ENCODE assay signal across 18 cellular contexts in the genomic region with DNA sequence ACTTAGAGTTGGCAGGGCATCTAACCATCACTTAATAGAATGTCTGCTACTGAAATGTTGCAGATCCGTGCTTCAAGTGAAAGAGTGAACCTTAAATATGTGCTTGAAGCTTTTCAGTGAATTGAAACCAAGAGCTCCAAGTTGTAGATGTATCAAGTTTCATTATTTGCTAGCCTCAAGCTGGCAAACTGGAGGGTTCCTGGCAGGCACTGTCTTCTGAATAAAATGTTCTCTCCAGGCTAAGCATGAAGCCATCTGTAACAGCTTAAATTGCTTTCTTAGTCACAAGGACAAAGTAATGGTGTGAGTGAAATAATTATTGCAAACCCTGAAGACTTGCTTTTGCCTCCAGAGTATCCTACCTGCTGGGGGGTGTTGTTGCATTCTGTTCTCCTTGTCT.
DNase-seq lines count a peak whose midpoint lies in the region; ATAC-seq and TF ChIP-seq lines count a peak whose summit lies in the region.
"Had no signal": no experiment of that assay in that cellular context is flagged by ENCODE, and none has a peak within 500 bp of the region (broad histone marks: within the 10 kb centered on the region; RNA-seq: fewer than 3 reads in every experiment).

No MANE protein-coding gene starts in this region.

- no peak overlapping the region for H3K27ac ChIP-seq in suprapubic skin
- H3K27ac ChIP-seq: parathyroid adenoma, SJSA1, skin epidermis, tibial nerve had no signal

- no peak overlapping the region for H3K4me3 ChIP-seq in suprapubic skin
- H3K4me3 ChIP-seq: GM12878, SJSA1, skin epidermis, tibial nerve had no signal

- DNase-seq in Ammon's horn (ENCODE audit: low spot score) = peak; percentile 46
- peak; percentile 54 for DNase-seq in NCI-H1092 (lab: John Stamatoyannopoulos, UW)
- DNase-seq in astrocyte of the hippocampus (ENCODE audit: low read depth, low spot score) = peak; percentile 6
- DNase-seq in midbrain (lab: John Stamatoyannopoulos, UW) = peak; percentile 21
- DNase-seq in glomerular visceral epithelial cell (ENCODE audit: extremely low spot score) = no peak
- DNase-seq in suprapubic skin (ENCODE audit: low spot score in 2 of 2) = no peak
- no peak for DNase-seq in HEK293T (ENCODE audit: extremely low spot score)
- DNase-seq: activated naive CD8-positive, alpha-beta T cell treated with anti-CD3 and anti-CD28 coated beads, Interleukin-2, amount 50 U/mL, for 24 hours; GDM1; left colon; NCI-H2081 treated with DMSO at 0.1 percent for 48 hours; PC-3 had no signal

- no peak for TF ChIP-seq POLR2A in suprapubic skin (IDR thresholded peaks at IDR 0.05)

- POLR2A ChIA-PET in HEK293T (lab: Yijun Ruan, JAX) = no interaction called here

- H3K4me1 ChIP-seq in suprapubic skin = no peaks in the 10 kb centered on the region
- H3K4me1 ChIP-seq: parathyroid adenoma had no signal

- no peak for TF ChIP-seq CTCF in suprapubic skin (IDR thresholded peaks at IDR 0.05)

- no peaks in the 10 kb centered on the region for H3K36me3 ChIP-seq in suprapubic skin
- H3K36me3 ChIP-seq: SJSA1, tibial nerve had no signal

- WGBS in suprapubic skin = 56% methylated on average over 1 of the region's 1 CpG

- H3K9me3 ChIP-seq in suprapubic skin = no peaks in the 10 kb centered on the region
- H3K9me3 ChIP-seq: SJSA1, tibial nerve had no signal

- ATAC-seq in GM21717 (IDR thresholded peaks at IDR 0.05; ENCODE audit: unreplicated experiment) = no peak
- ATAC-seq: activated naive CD8-positive, alpha-beta T cell treated with anti-CD3 and anti-CD28 coated beads, Interleukin-2, amount 50 U/mL, for 24 hours; GM12878; left colon; PC-3 had no signal

- CTCF ChIA-PET in HEK293T (lab: Yijun Ruan, JAX) = no interaction called here

- no peaks in the 10 kb centered on the region for H3K27me3 ChIP-seq in suprapubic skin
- H3K27me3 ChIP-seq: SJSA1, tibial nerve had no signal

- TF ChIP-seq EP300 in suprapubic skin (IDR thresholded peaks at IDR 0.05) = no peak

TF ChIP-seq in HEK293T, 16 proteins besides CTCF, POLR2A, EP300 and RAD21:
- no peak for TF ChIP-seq CTBP1 (IDR thresholded peaks at IDR 0.05; ENCODE audit: borderline replicate concordance)
- TF ChIP-seq NFRKB (IDR thresholded peaks at IDR 0.05) = no peak
- TF ChIP-seq TARDBP (IDR thresholded peaks at IDR 0.05) = no peak
- no peak for TF ChIP-seq ARNT (IDR thresholded peaks at IDR 0.05)
- TF ChIP-seq, protein P1, sequence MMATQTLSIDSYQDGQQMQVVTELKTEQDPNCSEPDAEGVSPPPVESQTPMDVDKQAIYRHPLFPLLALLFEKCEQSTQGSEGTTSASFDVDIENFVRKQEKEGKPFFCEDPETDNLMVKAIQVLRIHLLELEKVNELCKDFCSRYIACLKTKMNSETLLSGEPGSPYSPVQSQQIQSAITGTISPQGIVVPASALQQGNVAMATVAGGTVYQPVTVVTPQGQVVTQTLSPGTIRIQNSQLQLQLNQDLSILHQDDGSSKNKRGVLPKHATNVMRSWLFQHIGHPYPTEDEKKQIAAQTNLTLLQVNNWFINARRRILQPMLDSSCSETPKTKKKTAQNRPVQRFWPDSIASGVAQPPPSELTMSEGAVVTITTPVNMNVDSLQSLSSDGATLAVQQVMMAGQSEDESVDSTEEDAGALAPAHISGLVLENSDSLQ (IDR thresholded peaks at IDR 0.05) = no peak
- no peak for TF ChIP-seq HDGF (IDR thresholded peaks at IDR 0.05; ENCODE audit: borderline replicate concordance)
- TF ChIP-seq SUZ12 (IDR thresholded peaks at IDR 0.05) = no peak
- TF ChIP-seq LEF1 (IDR thresholded peaks at IDR 0.05; ENCODE audit: borderline replicate concordance) = no peak
- no peak for TF ChIP-seq FOXA1 (IDR thresholded peaks at IDR 0.05)
- TF ChIP-seq ZNF384 (IDR thresholded peaks at IDR 0.05) = no peak
- no peak for TF ChIP-seq SP1 (IDR thresholded peaks at IDR 0.05)
- TF ChIP-seq L3MBTL2 (conservative IDR thresholded peaks at IDR 0.05) = no peak
- no peak for TF ChIP-seq BHLHE40 (IDR thresholded peaks at IDR 0.05; ENCODE audit: borderline replicate concordance)
- no peak for TF ChIP-seq ELF4 (IDR thresholded peaks at IDR 0.05)
- no peak for TF ChIP-seq FOXM1 (IDR thresholded peaks at IDR 0.05; ENCODE audit: borderline replicate concordance)
- TF ChIP-seq FOXK2 (IDR thresholded peaks at IDR 0.05) = no peak

Comparison
In these comparisons a context has a peak if more than half of its experiments do, and no peak if none do; other contexts are left out.
1. DNase-seq: peak in Ammon's horn (single experiment), NCI-H1092 (single experiment), astrocyte of the hippocampus (single experiment) and midbrain (single experiment); none in glomerular visceral epithelial cell (single experiment), suprapubic skin (0 of 2) and HEK293T (single experiment).